ENCODE assay signal across 8 cellular contexts in the genomic region with DNA sequence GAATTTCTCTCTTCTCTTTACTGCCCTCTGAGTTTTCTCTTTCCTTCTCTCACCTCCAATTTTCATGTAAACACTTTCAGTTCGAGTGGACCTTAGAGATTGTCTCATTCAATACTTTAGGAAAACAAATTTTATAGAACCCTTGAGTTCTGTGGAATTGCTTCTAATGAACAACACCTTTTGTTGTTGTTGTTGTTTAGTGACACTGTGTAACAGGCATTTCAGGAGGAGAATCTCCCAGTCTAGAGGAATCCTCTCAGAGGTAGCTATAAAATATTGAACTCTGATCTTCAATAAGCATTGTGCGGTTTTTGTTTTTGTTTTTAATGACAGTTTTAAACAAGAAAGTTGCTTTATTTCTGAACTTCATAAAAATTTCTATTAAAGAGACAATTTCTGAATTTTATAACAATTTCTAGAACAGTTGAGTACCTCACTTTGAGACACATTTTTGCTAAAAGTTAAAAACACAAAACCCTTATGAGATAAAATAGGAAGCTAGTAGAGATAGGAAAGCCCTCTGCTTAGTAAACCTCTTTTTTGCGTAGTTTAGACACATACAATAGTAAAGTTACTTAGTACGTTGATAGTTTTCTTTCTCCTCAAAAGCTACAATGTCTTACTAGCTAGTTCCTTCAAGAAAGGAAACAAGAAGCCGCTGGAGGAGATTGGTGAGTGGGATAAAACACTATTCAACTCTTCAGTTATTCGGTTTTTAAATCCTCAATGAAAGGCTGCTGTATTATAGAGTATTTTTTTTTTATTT. TPM values are rescaled to one million over a fixed set of nuclear protein-coding genes. Genes with fewer than 3 reads are reported as not detected.
DNase-seq lines count a peak whose midpoint lies in the region; ATAC-seq and TF ChIP-seq lines count a peak whose summit lies in the region.

No MANE protein-coding gene starts in this region.

- TF ChIP-seq CTCF in left ventricle myocardium inferior (IDR thresholded peaks at IDR 0.05; ENCODE audit: borderline replicate concordance), result no peak
- no peak for TF ChIP-seq CTCF in adrenal gland (IDR thresholded peaks at IDR 0.05)
- TF ChIP-seq CTCF in uterus (IDR thresholded peaks at IDR 0.05), result no peak

- ATAC-seq in Right ventricle myocardium superior (ENCODE audit: poor library complexity) (no peak), HG03439 (IDR thresholded peaks at IDR 0.05; ENCODE audit: unreplicated experiment) (no peak), HG03432 (IDR thresholded peaks at IDR 0.05; ENCODE audit: unreplicated experiment) (no peak)

- 61 to 67% (median 64%) methylated on average over 6 of the region's 6 CpGs for WGBS in adrenal gland, 4 donors

- TF ChIP-seq POLR2A in adrenal gland (IDR thresholded peaks at IDR 0.05) (no peak), uterus (IDR thresholded peaks at IDR 0.05) (no peak)

- DNase-seq in left ventricle myocardium inferior (no peak), Right ventricle myocardium superior (no peak), adrenal gland (no peak), medulla oblongata (ENCODE audit: extremely low spot score) (peak; percentile 37), uterus (no peak), islet precursor cell (no peak)

- no peaks in the 10 kb centered on the region for H3K36me3 ChIP-seq in left ventricle myocardium inferior
- H3K36me3 ChIP-seq in adrenal gland (replicated peaks in 1 of 2), result no peaks in the 10 kb centered on the region
- no peaks in the 10 kb centered on the region for H3K36me3 ChIP-seq in uterus

- no peaks in the 10 kb centered on the region for H3K27me3 ChIP-seq in left ventricle myocardium inferior (ENCODE audit: low read depth)
- no peaks in the 10 kb centered on the region for H3K27me3 ChIP-seq in adrenal gland
- H3K27me3 ChIP-seq in uterus, result no peaks in the 10 kb centered on the region

- peaks cover 59% of the 10 kb centered on the region for H3K4me1 ChIP-seq in left ventricle myocardium inferior
- H3K4me1 ChIP-seq in adrenal gland (replicated peaks in 1 of 2), result peaks cover 0 to 33% of the 10 kb centered on the region in 2 donors
- H3K4me1 ChIP-seq in uterus, result peaks cover 0 to 5% of the 10 kb centered on the region in 2 donors

- H3K9me3 ChIP-seq in left ventricle myocardium inferior (replicated peaks) (no peaks in the 10 kb centered on the region), adrenal gland (replicated peaks in 1 of 3) (no peaks in the 10 kb centered on the region), uterus (no peaks in the 10 kb centered on the region)

- H3K27ac ChIP-seq in left ventricle myocardium inferior (replicated peaks) (peak overlapping the region; percentile 88), adrenal gland (peak overlapping the region; percentile 8 to 91 (median 87)), uterus (peak overlapping the region; percentile 71 to 87)

- H3K4me3 ChIP-seq in left ventricle myocardium inferior (peak overlapping the region; percentile 63), adrenal gland (peak overlapping the region in 1 of 4 donors; percentile 51), uterus (peak overlapping the region; percentile 34 to 35)

- intact Hi-C loops in left ventricle myocardium inferior (cut with micrococcal nuclease) (loop anchor here (5.0 kb wide), 1 partner anchor 37 kb away; the partner anchor contains the start of gene CLCN3), Right ventricle myocardium superior (cut with DNase I) (no loop called here), adrenal gland (cut with DNase I) (loop anchor here in 1 of 2 donors (5.0 kb wide), 1 partner anchor 37 kb away; the partner anchor contains the start of gene CLCN3), uterus (cut with DNase I; ENCODE audit: low total_unique reads) (no loop called here)

RNA-seq across cellular contexts. Expression of gene CLCN3, which starts 38.8 kb away (rescaled TPM):
- total RNA-seq in left ventricle myocardium inferior (54.1 TPM), Right ventricle myocardium superior (62.0 TPM), adrenal gland (10 to 100 TPM; 50.9 to 84.8 (median 61.5) TPM), uterus (10 to 100 TPM; 12.4 to 57.3 (median 33.5) TPM)
- polyA plus RNA-seq in adrenal gland, result 100 to 1,000 TPM in 1 of 3 donors, 10 to 100 TPM in 2; 11.9 to 106 (median 13.9) TPM

RNA-seq across cellular contexts. Expression of gene NEK1, which starts 46.8 kb away (rescaled TPM):
- total RNA-seq in left ventricle myocardium inferior (15.5 TPM), Right ventricle myocardium superior (13.5 TPM), adrenal gland (10 to 100 TPM in 6 of 8 donors, 1 to 10 TPM in 2; 6.6 to 23.0 (median 12.6) TPM), uterus (10 to 100 TPM; 18.8 to 33.8 (median 25.0) TPM)
- polyA plus RNA-seq in adrenal gland, result 10 to 100 TPM in 1 of 3 donors, 1 to 10 TPM in 2; 4.2 to 14.3 (median 6.9) TPM
